ENCODE assay signal across 29 cellular contexts in genomic region chr3:45002680-45003079, GRCh38. TPM values are rescaled to one million over a fixed set of nuclear protein-coding genes. Genes with fewer than 3 reads are reported as not detected.
DNase-seq lines count a peak whose midpoint lies in the region; ATAC-seq and TF ChIP-seq lines count a peak whose summit lies in the region.
"Had no signal": no experiment of that assay in that cellular context is flagged by ENCODE, and none has a peak within 500 bp of the region (broad histone marks: within the 10 kb centered on the region; RNA-seq: fewer than 3 reads in every experiment).

No MANE protein-coding gene starts in this region.

- intact Hi-C loops in left cardiac atrium (cut with DNase I): no loop called here
- intact Hi-C loops in gastrocnemius medialis (cut with DNase I; ENCODE audit: low total_unique reads): no loop called here

- H3K27me3 Mint-ChIP-seq in activated T-cell treated with anti-CD3 and anti-CD28 coated beads, Interleukin-2, amount 50 U/mL, for 24 hours: no peaks in the 10 kb centered on the region
- no peaks in the 10 kb centered on the region for H3K27me3 Mint-ChIP-seq in activated T-helper 17 cell treated with anti-CD3 and anti-CD28 coated beads, Interleukin-2, amount 50 U/mL, for 72 hours
- H3K27me3 Mint-ChIP-seq: B cell had no signal

- H3K36me3 Mint-ChIP-seq in activated T-cell treated with anti-CD3 and anti-CD28 coated beads, Interleukin-2, amount 50 U/mL, for 24 hours (ENCODE audit: low read depth): peaks cover 89% of the 10 kb centered on the region
- H3K36me3 Mint-ChIP-seq in activated T-helper 17 cell treated with anti-CD3 and anti-CD28 coated beads, Interleukin-2, amount 50 U/mL, for 72 hours (ENCODE audit: low read depth): peaks cover 93% of the 10 kb centered on the region

- no peaks in the 10 kb centered on the region for H3K27me3 ChIP-seq in gastrocnemius medialis
- H3K27me3 ChIP-seq: SJSA1 had no signal

- TF ChIP-seq POLR2A in gastrocnemius medialis (IDR thresholded peaks at IDR 0.05): no peak

- TF ChIP-seq CTCF in gastrocnemius medialis (IDR thresholded peaks at IDR 0.05 in 4 of 5, conservative IDR thresholded peaks at IDR 0.05 in 1 of 5): no peak

- in situ Hi-C loops in gastrocnemius medialis (cut with MboI; ENCODE audit: low sequenced_read_pairs in 4 of 4): no loop called here

- peaks cover 19% of the 10 kb centered on the region for H3K4me1 Mint-ChIP-seq in activated T-cell treated with anti-CD3 and anti-CD28 coated beads, Interleukin-2, amount 50 U/mL, for 24 hours (ENCODE audit: low read depth)
- H3K4me1 Mint-ChIP-seq in activated T-helper 17 cell treated with anti-CD3 and anti-CD28 coated beads, Interleukin-2, amount 50 U/mL, for 72 hours: peaks cover 18% of the 10 kb centered on the region
- H3K4me1 Mint-ChIP-seq: B cell had no signal

- H3K9me3 Mint-ChIP-seq in activated T-cell treated with anti-CD3 and anti-CD28 coated beads, Interleukin-2, amount 50 U/mL, for 24 hours: peaks cover 3% of the 10 kb centered on the region
- no peaks in the 10 kb centered on the region for H3K9me3 Mint-ChIP-seq in activated T-helper 17 cell treated with anti-CD3 and anti-CD28 coated beads, Interleukin-2, amount 50 U/mL, for 72 hours

- no peak for ATAC-seq in activated T-helper 17 cell treated with anti-CD3 and anti-CD28 coated beads, Interleukin-2, amount 50 U/mL, for 72 hours (replicated peaks)
- ATAC-seq in left cardiac atrium (peak; percentile 25 to 60), gastrocnemius medialis (peak; percentile 53 to 60), GM18511 (IDR thresholded peaks at IDR 0.05; ENCODE audit: unreplicated experiment) (no peak), GM19395 (IDR thresholded peaks at IDR 0.05; ENCODE audit: unreplicated experiment) (no peak)
- ATAC-seq: A549, esophagus mucosa, Panc1 had no signal

- no peaks in the 10 kb centered on the region for H3K9me3 ChIP-seq in gastrocnemius medialis
- H3K9me3 ChIP-seq: A549, Caco-2, SJSA1 had no signal

- no peak for DNase-seq in activated T-cell treated with anti-CD3 and anti-CD28 coated beads, Interleukin-2, amount 50 U/mL, for 24 hours
- DNase-seq in activated T-cell treated with anti-CD3 and anti-CD28 coated beads, Interleukin-2, amount 50 U/mL, for 48 hours: no peak
- DNase-seq in left cardiac atrium (no peak), gastrocnemius medialis (peak in 1 of 2 donors; percentile 59), activated gamma-delta T cell (lab: John Stamatoyannopoulos, UW) (no peak)
- DNase-seq: activated CD4-positive, alpha-beta T cell treated with anti-CD3 and anti-CD28 coated beads, Interleukin-2, amount 50 U/mL, for 1 hour; activated CD8-positive, alpha-beta memory T cell treated with anti-CD3 and anti-CD28 coated beads, Interleukin-2, amount 50 U/mL, for 4 hours; activated effector memory CD4-positive, alpha-beta T cell treated with anti-CD3 and anti-CD28 coated beads, Interleukin-2, amount 50 U/mL, for 16 hours; Caco-2; cerebellar nuclear complex; DND-41; islet precursor cell; mammary epithelial cell; NCI-H1417 treated with DMSO at 0.1 percent for 48 hours; NCI-H2107; NCI-H510A treated with DMSO at 0.1 percent for 48 hours; retina; stimulated activated CD4-positive, alpha-beta T cell treated with anti-CD3 and anti-CD28 coated beads, Interleukin-15, amount 100 ng/mL, for 24 hours had no signal

- peak overlapping the region; percentile 23 for H3K27ac Mint-ChIP-seq in activated T-cell treated with anti-CD3 and anti-CD28 coated beads, Interleukin-2, amount 50 U/mL, for 24 hours
- H3K27ac Mint-ChIP-seq in activated T-helper 17 cell treated with anti-CD3 and anti-CD28 coated beads, Interleukin-2, amount 50 U/mL, for 72 hours: peak overlapping the region; percentile 56
- H3K27ac Mint-ChIP-seq: B cell; T-helper 1 cell treated with Interleukin-12 subunit alpha and Interleukin-12 subunit beta and Interleukin-4 antibody, amounts not matched to agents 30 μg/mL and 1 μg/mL, for 36 hours had no signal

- no peak overlapping the region for H3K4me3 Mint-ChIP-seq in activated T-cell treated with anti-CD3 and anti-CD28 coated beads, Interleukin-2, amount 50 U/mL, for 24 hours
- no peak overlapping the region for H3K4me3 Mint-ChIP-seq in activated T-helper 17 cell treated with anti-CD3 and anti-CD28 coated beads, Interleukin-2, amount 50 U/mL, for 72 hours
- H3K4me3 Mint-ChIP-seq: B cell; T-helper 1 cell treated with Interleukin-12 subunit alpha and Interleukin-12 subunit beta and Interleukin-4 antibody, amounts not matched to agents 30 μg/mL and 1 μg/mL, for 36 hours had no signal

- H3K4me3 ChIP-seq in gastrocnemius medialis: no peak overlapping the region
- H3K4me3 ChIP-seq: A549, SJSA1 had no signal

- peak overlapping the region; percentile 64 to 89 (median 76) for H3K27ac ChIP-seq in gastrocnemius medialis
- H3K27ac ChIP-seq: A549, SJSA1 had no signal

- peaks cover 0 to 35% of the 10 kb centered on the region in 2 donors for H3K36me3 ChIP-seq in gastrocnemius medialis

- H3K4me1 ChIP-seq in gastrocnemius medialis: peaks cover 24 to 46% of the 10 kb centered on the region in 2 donors
- H3K4me1 ChIP-seq: A549, Caco-2 had no signal

RNA-seq across cellular contexts. Expression of gene CLEC3B, which starts 23.4 kb away (rescaled TPM):
- total RNA-seq in activated T-helper 17 cell treated with anti-CD3 and anti-CD28 coated beads, Interleukin-2, amount 50 U/mL, for 72 hours: under 1 TPM; 0.37 to 0.66 TPM
- total RNA-seq in left cardiac atrium (100 to 1,000 TPM; 107 to 132 TPM), gastrocnemius medialis (10 to 100 TPM; 14.5 to 23.4 (median 20.7) TPM)
- total RNA-seq: B cell, H1, MCF 10A had no signal

RNA-seq across cellular contexts. Expression of gene EXOSC7, which starts 26.6 kb away (rescaled TPM):
- total RNA-seq in activated T-helper 17 cell treated with anti-CD3 and anti-CD28 coated beads, Interleukin-2, amount 50 U/mL, for 72 hours: 10 to 100 TPM; 47.0 to 70.5 TPM
- total RNA-seq in left cardiac atrium (10 to 100 TPM; 21.0 to 32.1 TPM), gastrocnemius medialis (10 to 100 TPM; 57.4 to 80.3 (median 60.9) TPM)

RNA-seq across cellular contexts. Expression of gene ZDHHC3, which starts 26.7 kb away (rescaled TPM):
- 10 to 100 TPM; 20.5 to 50.5 TPM for total RNA-seq in activated T-helper 17 cell treated with anti-CD3 and anti-CD28 coated beads, Interleukin-2, amount 50 U/mL, for 72 hours
- total RNA-seq in left cardiac atrium: 10 to 100 TPM; 42.7 to 45.5 TPM
- 10 to 100 TPM; 66.2 to 90.5 (median 74.5) TPM for total RNA-seq in gastrocnemius medialis

Comparison
In these comparisons a context has a peak if more than half of its experiments do, and no peak if none do; other contexts are left out.
1. ATAC-seq: peak in left cardiac atrium (2 of 2) and gastrocnemius medialis (2 of 2); none in activated T-helper 17 cell treated with anti-CD3 and anti-CD28 coated beads, Interleukin-2, amount 50 U/mL, for 72 hours (single experiment), GM18511 (single experiment) and GM19395 (single experiment).
2. RNA of gene CLEC3B, which starts 23.4 kb away (total RNA-seq): 107 to 132 TPM in left cardiac atrium and 14.5 to 23.4 TPM in gastrocnemius medialis; 0.37 to 0.66 TPM in activated T-helper 17 cell treated with anti-CD3 and anti-CD28 coated beads, Interleukin-2, amount 50 U/mL, for 72 hours; every median in the first group is over 4 times any median in the second.